22 cellular contexts compared by ENCODE assay signal in the genomic region with DNA sequence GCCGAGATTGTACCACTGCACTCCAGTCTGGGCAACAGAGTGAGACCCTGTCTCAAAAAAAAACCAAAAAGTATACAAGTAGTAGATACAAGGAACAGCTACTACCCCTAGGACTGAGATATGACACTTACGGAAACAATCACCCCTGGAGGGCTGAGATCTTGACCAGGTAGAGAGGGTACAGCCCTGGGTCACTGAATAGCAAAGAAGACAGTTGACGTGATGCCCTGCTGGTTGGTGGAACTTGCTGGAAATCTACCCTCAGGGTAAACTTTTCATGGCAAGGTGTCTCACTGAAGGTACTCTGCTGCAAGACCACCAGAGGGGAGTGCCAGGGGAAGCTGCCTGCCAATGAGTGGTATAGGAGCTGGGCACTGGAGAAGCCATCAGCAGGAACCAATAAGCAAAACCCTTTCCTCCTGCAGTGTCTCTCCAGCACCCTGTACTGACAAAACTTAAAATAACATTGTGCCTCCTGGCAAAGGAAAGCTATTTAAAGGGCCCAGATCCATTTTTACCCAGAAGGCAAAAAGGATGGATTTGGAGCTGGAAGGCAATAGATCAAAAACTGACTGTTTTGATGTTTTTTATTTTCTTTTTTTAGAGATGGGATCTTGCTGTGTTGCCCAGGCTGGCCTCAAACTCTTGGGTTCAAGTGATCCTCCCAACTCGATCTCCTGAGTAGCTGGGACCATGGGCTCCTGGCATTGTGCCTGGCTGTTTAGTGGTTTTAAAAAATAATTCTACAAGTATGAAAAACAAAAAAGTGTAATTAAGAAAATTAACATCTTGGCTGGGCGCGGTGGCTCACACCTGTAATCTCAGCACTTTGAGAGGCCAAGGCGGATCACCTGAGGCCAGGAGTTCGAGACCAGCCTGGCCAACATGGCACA. TPM values are rescaled to one million over a fixed set of nuclear protein-coding genes. Genes with fewer than 3 reads are reported as not detected.
DNase-seq lines count a peak whose midpoint lies in the region; ATAC-seq, FAIRE-seq and TF ChIP-seq lines count a peak whose summit lies in the region.
"Had no signal": no experiment of that assay in that cellular context is flagged by ENCODE, and none has a peak within 500 bp of the region (broad histone marks: within the 10 kb centered on the region; RNA-seq: fewer than 3 reads in every experiment).

No MANE protein-coding gene starts in this region.

- ATAC-seq in GM23338, result no peak
- no peak for ATAC-seq in K562
- no peak; the same call in 2 of the 3 replicates for ATAC-seq in HepG2
- peak; percentile 31 for ATAC-seq in stimulated activated effector memory CD8-positive, alpha-beta T cell treated with anti-CD3 and anti-CD28 coated beads, Interleukin-12 subunit alpha, Interleukin-12 subunit beta, amount 100 ng/mL, for 72 hours
- ATAC-seq in omental fat pad (ENCODE audit: low FRiP score), result no peak
- ATAC-seq in GM18502 (IDR thresholded peaks at IDR 0.05; ENCODE audit: poor library complexity, unreplicated experiment), result no peak
- ATAC-seq: Right ventricle myocardium inferior had no signal

- no peaks in the 10 kb centered on the region for H3K4me1 Mint-ChIP-seq in GM23338
- no peaks in the 10 kb centered on the region for H3K4me1 Mint-ChIP-seq in stimulated activated effector memory CD8-positive, alpha-beta T cell treated with anti-CD3 and anti-CD28 coated beads, Interleukin-12 subunit alpha, Interleukin-12 subunit beta, amount 100 ng/mL, for 72 hours
- H3K4me1 Mint-ChIP-seq: CD4-positive, alpha-beta memory T cell had no signal

- H3K36me3 Mint-ChIP-seq in GM23338 (ENCODE audit: low read depth), result no peaks in the 10 kb centered on the region
- H3K36me3 Mint-ChIP-seq in stimulated activated effector memory CD8-positive, alpha-beta T cell treated with anti-CD3 and anti-CD28 coated beads, Interleukin-12 subunit alpha, Interleukin-12 subunit beta, amount 100 ng/mL, for 72 hours, result no peaks in the 10 kb centered on the region

- DNase-seq in GM23338 (ENCODE audit: low spot score) (no peak), K562 (ENCODE audit: extremely low read depth in 1 of 4, low spot score in 3 of 4) (peak in 1 of 4 experiments; percentile 8), HepG2 (ENCODE audit: low spot score) (no peak), omental fat pad (ENCODE audit: low spot score) (no peak), HuH-7 (ENCODE audit: low spot score) (no peak)
- DNase-seq in stimulated activated effector memory CD8-positive, alpha-beta T cell treated with anti-CD3 and anti-CD28 coated beads, Interleukin-12 subunit alpha, Interleukin-12 subunit beta, amount 100 ng/mL, for 72 hours (ENCODE audit: low spot score in 2 of 2), result no peak
- no peak for DNase-seq in activated CD8-positive, alpha-beta memory T cell treated with anti-CD3 and anti-CD28 coated beads, Interleukin-2, amount 50 U/mL, for 4 hours
- DNase-seq: C1 segment of cervical spinal cord; CD4-positive, alpha-beta memory T cell; COR-L47; DMS53; KBM-7; MV-4-11; NCI-H1105 treated with DMSO at 0.1 percent for 48 hours; NCI-H2029; NCI-H446 treated with DMSO at 0.1 percent for 48 hours; PC-9; SJCRH30 had no signal

- H2AFZ ChIP-seq in GM23338 (0 out of 2 replicates have a peak overlapping the region, but pooled peaks have one; percentile 33), K562 (ENCODE audit: low read depth, low read length) (no peak overlapping the region), HepG2 (ENCODE audit: low read length) (no peak overlapping the region)
- H2AFZ ChIP-seq: PC-9 had no signal

- H3K27ac ChIP-seq in GM23338 (ENCODE audit: low read depth) (no peak overlapping the region), K562 (ENCODE audit: extremely low read depth, low read depth, low read length) (no peak overlapping the region), HepG2 (ENCODE audit: extremely low read length, insufficient read depth, low read length) (no peak overlapping the region)
- H3K27ac ChIP-seq: PC-9, SJCRH30 had no signal

- FAIRE-seq in K562 (lab: Jason Lieb, UNC) (no peak), HepG2 (lab: Jason Lieb, UNC) (no peak)
- FAIRE-seq: A204.1, H1 had no signal

- CTCF ChIA-PET in K562 (lab: Yijun Ruan, JAX; ENCODE audit: low intra/inter-chr PET ratio), result no interaction called here
- CTCF ChIA-PET in HepG2 (lab: Yijun Ruan, JAX; ENCODE audit: low intra/inter-chr PET ratio, low total read pairs), result no interaction called here

- no peak for TF ChIP-seq EP300 in K562 (IDR thresholded peaks at IDR 0.05; ENCODE audit: low read length)
- no peak for TF ChIP-seq EP300 in HepG2 (IDR thresholded peaks at IDR 0.05; ENCODE audit: low read depth in 2 of 2, low read length in 2 of 2)
- no peak for TF ChIP-seq EP300 in HepG2 (CRISPR knock-in tag; IDR thresholded peaks at IDR 0.05; ENCODE audit: borderline replicate concordance)

- POLR2A ChIA-PET in K562 (lab: Yijun Ruan, JAX), result interaction anchor here (1.9 kb wide), 1 partner anchor 12 kb away, joined by 9 read pairs; the partner anchor contains the start of gene PDXDC1
- POLR2A ChIA-PET in HepG2 (lab: Yijun Ruan, JAX), result no interaction called here

- 0 out of 2 replicates have a peak, but pooled peaks cover 2% of the 10 kb centered on the region for H3F3A ChIP-seq in GM23338 (replicated peaks; ENCODE audit: low read depth)

- H3K9me3 Mint-ChIP-seq in GM23338, result no peaks in the 10 kb centered on the region
- H3K9me3 Mint-ChIP-seq in stimulated activated effector memory CD8-positive, alpha-beta T cell treated with anti-CD3 and anti-CD28 coated beads, Interleukin-12 subunit alpha, Interleukin-12 subunit beta, amount 100 ng/mL, for 72 hours, result no peaks in the 10 kb centered on the region

- no peaks in the 10 kb centered on the region for H3K36me3 ChIP-seq in GM23338 (ENCODE audit: insufficient read depth)
- no peaks in the 10 kb centered on the region for H3K36me3 ChIP-seq in K562 (ENCODE audit: control insufficient read depth, insufficient read depth, low read length)
- no peaks in the 10 kb centered on the region for H3K36me3 ChIP-seq in HepG2 (replicated peaks in 1 of 2; ENCODE audit: control insufficient read depth in 1 of 2, insufficient read depth in 2 of 2, low read length in 2 of 2)
- H3K36me3 ChIP-seq: SJCRH30 had no signal

- H3K4me1 ChIP-seq in GM23338 (ENCODE audit: insufficient read depth) (no peaks in the 10 kb centered on the region), K562 (replicated peaks in 1 of 2; ENCODE audit: control insufficient read depth in 2 of 2, insufficient read depth in 2 of 2, low read length in 2 of 2) (no peaks in the 10 kb centered on the region; a peak in 1 of 5 replicates), HepG2 (ENCODE audit: insufficient read depth, low read length) (no peaks in the 10 kb centered on the region)
- H3K4me1 ChIP-seq: SJCRH30 had no signal

- no peaks in the 10 kb centered on the region for H3K9me1 ChIP-seq in K562 (ENCODE audit: control insufficient read depth, insufficient read depth, low read length)

- H3K4me3 ChIP-seq in GM23338 (no peak overlapping the region), K562 (no peak overlapping the region), HepG2 (replicated peaks in 1 of 3; ENCODE audit: insufficient read depth in 1 of 3, low read depth in 2 of 3, low read length in 3 of 3) (no peak overlapping the region)
- H3K4me3 ChIP-seq: PC-9, SJCRH30 had no signal

- TF ChIP-seq CTCF in GM23338 (conservative IDR thresholded peaks at IDR 0.05; ENCODE audit: low read depth in 2 of 2) (no peak), K562 (IDR thresholded peaks at IDR 0.05 in 2 of 3, conservative IDR thresholded peaks at IDR 0.05 in 1 of 3; ENCODE audit: insufficient read depth in 2 of 3, low read depth in 1 of 3, low read length in 3 of 3) (no peak), HepG2 (CRISPR knock-in tag; IDR thresholded peaks at IDR 0.05) (no peak), omental fat pad (IDR thresholded peaks at IDR 0.05) (no peak)

- H3K9me3 ChIP-seq in K562 (replicated peaks; ENCODE audit: control insufficient read depth, insufficient read depth, low read depth, low read length) (no peaks in the 10 kb centered on the region), HepG2 (ENCODE audit: low read length) (no peaks in the 10 kb centered on the region)

- H3K27me3 ChIP-seq in GM23338 (ENCODE audit: insufficient read depth), result no peaks in the 10 kb centered on the region
- H3K27me3 ChIP-seq in K562 (ENCODE audit: control insufficient read depth in 2 of 2, insufficient read depth in 2 of 2, low read length in 2 of 2), result peaks cover 31 to 40% of the 10 kb centered on the region in 2 experiments
- 0 out of 5 replicates have a peak, but pooled peaks cover 0 to 8% of the 10 kb centered on the region in 2 experiments for H3K27me3 ChIP-seq in HepG2 (ENCODE audit: control insufficient read depth in 1 of 2, insufficient read depth in 2 of 2, low read length in 2 of 2)

- H4K20me1 ChIP-seq in GM23338 (replicated peaks; ENCODE audit: insufficient read depth) (no peaks in the 10 kb centered on the region), K562 (replicated peaks; ENCODE audit: control insufficient read depth, insufficient read depth, low read length) (0 out of 2 replicates have a peak, but pooled peaks cover 3% of the 10 kb centered on the region), HepG2 (ENCODE audit: insufficient read depth, low read length) (no peaks in the 10 kb centered on the region)

- H3K9me2 ChIP-seq in GM23338 (ENCODE audit: insufficient read depth), result no peaks in the 10 kb centered on the region

- peaks cover 9% of the 10 kb centered on the region for H3K27me3 Mint-ChIP-seq in GM23338 (ENCODE audit: insufficient read depth, low read depth, poor library complexity)

- 14% methylated on average over 8 of the region's 8 CpGs for WGBS in K562 (ENCODE audit: insufficient coverage, low coverage, missing lambda C conversion rate)
- WGBS in HepG2 (ENCODE audit: low lambda C conversion rate), result 38% methylated on average over 8 of the region's 8 CpGs

- H3K9ac ChIP-seq in K562 (ENCODE audit: insufficient read depth in 1 of 2, low read depth in 2 of 2, low read length in 2 of 2) (no peak overlapping the region), HepG2 (ENCODE audit: insufficient read depth, low read depth, low read length) (no peak overlapping the region)

- TF ChIP-seq RAD21 in K562 (CRISPR knock-in tag; conservative IDR thresholded peaks at IDR 0.05 in 1 of 2, IDR thresholded peaks at IDR 0.05 in 1 of 2), result no peak
- TF ChIP-seq RAD21 in HepG2 (CRISPR knock-in tag; IDR thresholded peaks at IDR 0.05), result no peak

- no peak overlapping the region for H3K27ac Mint-ChIP-seq in GM23338
- no peak overlapping the region for H3K27ac Mint-ChIP-seq in stimulated activated effector memory CD8-positive, alpha-beta T cell treated with anti-CD3 and anti-CD28 coated beads, Interleukin-12 subunit alpha, Interleukin-12 subunit beta, amount 100 ng/mL, for 72 hours
- H3K27ac Mint-ChIP-seq: CD4-positive, alpha-beta memory T cell had no signal

- H3K79me2 ChIP-seq in GM23338 (replicated peaks; ENCODE audit: insufficient read depth) (no peaks in the 10 kb centered on the region), K562 (ENCODE audit: control insufficient read depth, insufficient read depth, low read length) (no peaks in the 10 kb centered on the region), HepG2 (ENCODE audit: insufficient read depth, low read length) (no peaks in the 10 kb centered on the region)

- H3K4me2 ChIP-seq in GM23338 (no peak overlapping the region), K562 (ENCODE audit: insufficient read depth, low read length) (no peak overlapping the region), HepG2 (ENCODE audit: low read depth, low read length) (no peak overlapping the region)
- H3K4me2 ChIP-seq: PC-9 had no signal

- TF ChIP-seq POLR2A in K562 (conservative IDR thresholded peaks at IDR 0.05) (no peak), HepG2 (IDR thresholded peaks at IDR 0.05; ENCODE audit: insufficient read depth in 1 of 2, low read depth in 2 of 2, low read length in 2 of 2) (no peak)

- BruUV-seq in K562 (replicated peaks; lab: Mats Ljungman, UMichigan) (no TSS peak), HepG2 (replicated peaks; lab: Mats Ljungman, UMichigan) (no TSS peak)

- in situ Hi-C loops in K562 (cut with MboI) (no loop called here), HepG2 (cut with HindIII; ENCODE audit: extremely low pct_ligation_motif_present, low pct_unique_long_range_greater_than_20kb) (no loop called here)

- intact Hi-C loops in K562 (cut with micrococcal nuclease) (no loop called here), HepG2 (cut with micrococcal nuclease; ENCODE audit: unreplicated experiment) (no loop called here)

- H3K4me3 Mint-ChIP-seq in GM23338, result no peak overlapping the region
- no peak overlapping the region for H3K4me3 Mint-ChIP-seq in stimulated activated effector memory CD8-positive, alpha-beta T cell treated with anti-CD3 and anti-CD28 coated beads, Interleukin-12 subunit alpha, Interleukin-12 subunit beta, amount 100 ng/mL, for 72 hours
- H3K4me3 Mint-ChIP-seq: CD4-positive, alpha-beta memory T cell had no signal

RNA-seq across cellular contexts. Expression of gene PDXDC1, which starts 11.3 kb away (rescaled TPM):
- total RNA-seq in GM23338 (2014; rRNA removed; shearing (Covaris generic)), result 86.1 and 91.6 TPM in 2 replicates
- polyA plus RNA-seq in GM23338 (2016; fragmentation: Nextera tagmentation; extraction: Ambion mirVana), result 39.0 and 40.0 TPM in 2 replicates
- total RNA-seq in K562 (2011; cell fraction: chromatin; rRNA removed; ENCODE audit: low replicate concordance), result 142 and 188 TPM in 2 replicates
- 55.9 and 62.6 TPM in 2 replicates for total RNA-seq in K562 (2011; cell fraction: nucleolus; rRNA removed)
- total RNA-seq in K562 (2011; cell fraction: nucleoplasm; rRNA removed), result 96.4 and 120 TPM in 2 replicates
- 48.2 and 51.0 TPM in 2 replicates for total RNA-seq in K562 (2014; rRNA removed)
- 45.8 and 52.5 TPM in 2 replicates for total RNA-seq in K562 (2014; rRNA removed; fragmentation: Illumina TruSeq; extraction: Trizol)
- total RNA-seq in K562 (2015; rRNA removed; fragmentation: Illumina TruSeq; extraction: Trizol), result 41.5 and 45.2 TPM in 2 replicates
- 49.1 and 51.4 TPM in 2 replicates for total RNA-seq in K562 (2021)
- polyA plus RNA-seq in K562 (2011; rRNA removed), result 95.4 and 99.6 TPM in 2 replicates
- 34.4 and 79.5 TPM in 2 replicates for polyA plus RNA-seq in K562 (2011; cell fraction: cytosol; rRNA removed)
- 95.6 and 143 TPM in 2 replicates for polyA plus RNA-seq in K562 (2011; cell fraction: nucleus; rRNA removed)
- 41.1 and 51.5 TPM in 2 replicates for polyA plus RNA-seq in K562 (2012)
- 39.2 and 44.3 TPM in 2 replicates for polyA plus RNA-seq in K562 (2014; fragmentation: Illumina TruSeq; extraction: Trizol)
- 1 to 10 TPM; 5.1 to 8.1 TPM for polyA plus RNA-seq in K562 (2014; fragmentation: Nextera tagmentation; extraction: Ambion mirVana)
- 48.8 and 52.8 TPM in 2 replicates for polyA plus RNA-seq in K562 (2014; rRNA removed)
- 106 and 130 TPM in 2 replicates for polyA minus RNA-seq in K562 (2011; rRNA and poly(A)+ RNA removed)
- polyA minus RNA-seq in K562 (2011; cell fraction: cytosol; rRNA and poly(A)+ RNA removed), result 29.9 and 36.3 TPM in 2 replicates
- polyA minus RNA-seq in K562 (2011; cell fraction: nucleus; rRNA and poly(A)+ RNA removed), result 32.9 and 73.8 TPM in 2 replicates
- 169 and 249 TPM in 2 replicates for total RNA-seq in HepG2 (2016; rRNA removed; fragmentation: Illumina TruSeq; extraction: Trizol)
- total RNA-seq in HepG2 (2016; cell fraction: cytosol; rRNA removed; fragmentation: Illumina TruSeq; extraction: Trizol; ENCODE audit: low read depth), result 29.3 and 30.1 TPM in 2 replicates
- total RNA-seq in HepG2 (2016; cell fraction: insoluble cytoplasmic fraction; rRNA removed; fragmentation: Illumina TruSeq; extraction: Trizol), result 167 and 227 TPM in 2 replicates
- 76.3 and 82.8 TPM in 2 replicates for total RNA-seq in HepG2 (2016; cell fraction: membrane; rRNA removed; fragmentation: Illumina TruSeq; extraction: Trizol)
- total RNA-seq in HepG2 (2016; cell fraction: nucleus; rRNA removed; fragmentation: Illumina TruSeq; extraction: Trizol), result 116 and 122 TPM in 2 replicates
- 123 and 133 TPM in 2 replicates for polyA plus RNA-seq in HepG2 (2011; rRNA removed)
- polyA plus RNA-seq in HepG2 (2011; cell fraction: cytosol; rRNA removed), result 73.0 and 84.6 TPM in 2 replicates
- polyA plus RNA-seq in HepG2 (2011; cell fraction: nucleus; rRNA removed), result 157 and 195 TPM in 2 replicates
- 92.3 and 114 TPM in 2 replicates for polyA plus RNA-seq in HepG2 (2012)
- 11.7 and 12.8 TPM in 2 replicates for polyA plus RNA-seq in HepG2 (2016; cell fraction: cytosol; fragmentation: Illumina TruSeq; extraction: Trizol; ENCODE audit: low read depth)
- 160 and 180 TPM in 2 replicates for polyA plus RNA-seq in HepG2 (2016; cell fraction: insoluble cytoplasmic fraction; fragmentation: Illumina TruSeq; extraction: Trizol; ENCODE audit: low read depth)
- 34.7 and 36.5 TPM in 2 replicates for polyA plus RNA-seq in HepG2 (2016; cell fraction: membrane; fragmentation: Illumina TruSeq; extraction: Trizol; ENCODE audit: low read depth)
- polyA plus RNA-seq in HepG2 (2016; cell fraction: nucleus; fragmentation: Illumina TruSeq; extraction: Trizol; ENCODE audit: insufficient read depth, low read depth), result 194 and 214 TPM in 2 replicates
- polyA minus RNA-seq in HepG2 (2011; rRNA and poly(A)+ RNA removed; ENCODE audit: low replicate concordance), result 160 and 261 TPM in 2 replicates
- polyA minus RNA-seq in HepG2 (2011; cell fraction: cytosol; rRNA and poly(A)+ RNA removed), result 82.4 and 91.4 TPM in 2 replicates
- 115 and 127 TPM in 2 replicates for polyA minus RNA-seq in HepG2 (2011; cell fraction: nucleus; rRNA and poly(A)+ RNA removed)
- total RNA-seq in omental fat pad, result 10 to 100 TPM; 55.8 to 80.8 (median 66.6) TPM

RNA-seq across cellular contexts. Expression of gene NPIPA1, which starts 26.3 kb away (rescaled TPM):
- total RNA-seq in GM23338 (2014; rRNA removed; shearing (Covaris generic)), result 61.4 and 77.4 TPM in 2 replicates
- polyA plus RNA-seq in GM23338 (2016; fragmentation: Nextera tagmentation; extraction: Ambion mirVana), result 53.2 and 54.4 TPM in 2 replicates
- 515 and 560 TPM in 2 replicates for total RNA-seq in K562 (2011; cell fraction: chromatin; rRNA removed; ENCODE audit: low replicate concordance)
- total RNA-seq in K562 (2011; cell fraction: nucleolus; rRNA removed), result 263 and 272 TPM in 2 replicates
- 230 and 262 TPM in 2 replicates for total RNA-seq in K562 (2011; cell fraction: nucleoplasm; rRNA removed)
- 18.8 and 22.6 TPM in 2 replicates for total RNA-seq in K562 (2014; rRNA removed)
- total RNA-seq in K562 (2014; rRNA removed; fragmentation: Illumina TruSeq; extraction: Trizol), result 18.5 and 21.2 TPM in 2 replicates
- 22.3 and 27.2 TPM in 2 replicates for total RNA-seq in K562 (2015; rRNA removed; fragmentation: Illumina TruSeq; extraction: Trizol)
- total RNA-seq in K562 (2021), result 45.4 and 48.7 TPM in 2 replicates
- 35.9 and 49.4 TPM in 2 replicates for polyA plus RNA-seq in K562 (2011; rRNA removed)
- polyA plus RNA-seq in K562 (2011; cell fraction: cytosol; rRNA removed), result 24.0 and 29.8 TPM in 2 replicates
- polyA plus RNA-seq in K562 (2011; cell fraction: nucleus; rRNA removed), result 307 and 315 TPM in 2 replicates
- polyA plus RNA-seq in K562 (2012), result 51.9 and 71.6 TPM in 2 replicates
- 27.2 and 36.1 TPM in 2 replicates for polyA plus RNA-seq in K562 (2014; fragmentation: Illumina TruSeq; extraction: Trizol)
- polyA plus RNA-seq in K562 (2014; fragmentation: Nextera tagmentation; extraction: Ambion mirVana), result 1 to 10 TPM; 8.2 TPM
- polyA plus RNA-seq in K562 (2014; rRNA removed), result 38.9 and 44.7 TPM in 2 replicates
- 19.6 and 20.1 TPM in 2 replicates for polyA minus RNA-seq in K562 (2011; rRNA and poly(A)+ RNA removed)
- polyA minus RNA-seq in K562 (2011; cell fraction: cytosol; rRNA and poly(A)+ RNA removed), result 13.3 and 14.5 TPM in 2 replicates
- polyA minus RNA-seq in K562 (2011; cell fraction: nucleus; rRNA and poly(A)+ RNA removed), result 66.5 and 88.9 TPM in 2 replicates
- 36.2 and 75.9 TPM in 2 replicates for total RNA-seq in HepG2 (2016; rRNA removed; fragmentation: Illumina TruSeq; extraction: Trizol)
- 34.0 and 35.5 TPM in 2 replicates for total RNA-seq in HepG2 (2016; cell fraction: cytosol; rRNA removed; fragmentation: Illumina TruSeq; extraction: Trizol; ENCODE audit: low read depth)
- total RNA-seq in HepG2 (2016; cell fraction: insoluble cytoplasmic fraction; rRNA removed; fragmentation: Illumina TruSeq; extraction: Trizol), result 30.0 and 79.6 TPM in 2 replicates
- total RNA-seq in HepG2 (2016; cell fraction: membrane; rRNA removed; fragmentation: Illumina TruSeq; extraction: Trizol), result 24.9 and 29.8 TPM in 2 replicates
- total RNA-seq in HepG2 (2016; cell fraction: nucleus; rRNA removed; fragmentation: Illumina TruSeq; extraction: Trizol), result 104 and 124 TPM in 2 replicates
- polyA plus RNA-seq in HepG2 (2011; rRNA removed), result 183 and 205 TPM in 2 replicates
- 51.3 and 61.8 TPM in 2 replicates for polyA plus RNA-seq in HepG2 (2011; cell fraction: cytosol; rRNA removed)
- 924 and 979 TPM in 2 replicates for polyA plus RNA-seq in HepG2 (2011; cell fraction: nucleus; rRNA removed)
- polyA plus RNA-seq in HepG2 (2012), result 192 and 342 TPM in 2 replicates
- 11.9 and 14.0 TPM in 2 replicates for polyA plus RNA-seq in HepG2 (2016; cell fraction: cytosol; fragmentation: Illumina TruSeq; extraction: Trizol; ENCODE audit: low read depth)
- polyA plus RNA-seq in HepG2 (2016; cell fraction: insoluble cytoplasmic fraction; fragmentation: Illumina TruSeq; extraction: Trizol; ENCODE audit: low read depth), result 44.5 and 55.7 TPM in 2 replicates
- polyA plus RNA-seq in HepG2 (2016; cell fraction: membrane; fragmentation: Illumina TruSeq; extraction: Trizol; ENCODE audit: low read depth), result 21.0 and 26.0 TPM in 2 replicates
- 410 and 416 TPM in 2 replicates for polyA plus RNA-seq in HepG2 (2016; cell fraction: nucleus; fragmentation: Illumina TruSeq; extraction: Trizol; ENCODE audit: insufficient read depth, low read depth)
- polyA minus RNA-seq in HepG2 (2011; rRNA and poly(A)+ RNA removed; ENCODE audit: low replicate concordance), result 19.4 and 69.4 TPM in 2 replicates
- 20.8 and 23.0 TPM in 2 replicates for polyA minus RNA-seq in HepG2 (2011; cell fraction: cytosol; rRNA and poly(A)+ RNA removed)
- polyA minus RNA-seq in HepG2 (2011; cell fraction: nucleus; rRNA and poly(A)+ RNA removed), result 224 and 250 TPM in 2 replicates
- 10 to 100 TPM; 48.5 to 91.7 (median 68.7) TPM for total RNA-seq in omental fat pad
